ENCODE assay signal across 8 cellular contexts in the genomic region with DNA sequence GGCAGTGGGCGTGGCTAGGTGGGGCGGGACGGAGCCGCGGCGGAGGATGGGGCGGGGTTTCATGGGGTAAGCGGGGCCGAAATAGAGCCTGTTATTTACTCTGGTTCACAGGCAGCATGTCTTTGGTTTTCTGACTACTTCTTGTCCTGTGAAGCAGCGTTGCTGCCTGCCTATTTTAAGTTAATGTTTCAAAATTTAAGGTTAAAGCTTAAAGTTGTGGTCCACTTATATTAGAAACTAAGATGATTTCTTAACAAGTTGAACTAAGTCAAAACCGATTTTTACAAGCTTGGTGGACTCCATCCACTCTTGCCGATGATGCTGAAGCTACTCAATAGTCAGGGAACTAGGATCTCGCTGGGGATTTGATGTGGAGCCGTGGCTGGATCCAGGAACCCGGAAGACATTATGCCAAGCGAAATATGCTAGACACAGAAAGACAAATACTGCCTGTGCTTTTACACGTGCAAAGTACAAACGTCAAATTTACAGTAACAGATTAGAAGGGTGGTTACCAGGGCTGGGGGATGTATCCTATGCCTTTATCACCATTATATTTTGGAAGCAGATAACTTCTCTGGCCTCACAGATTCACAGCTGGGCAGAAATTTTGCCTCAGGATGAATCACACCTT. TPM values are rescaled to one million over a fixed set of nuclear protein-coding genes. Genes with fewer than 3 reads are reported as not detected.
DNase-seq lines count a peak whose midpoint lies in the region; ATAC-seq and TF ChIP-seq lines count a peak whose summit lies in the region.

No MANE protein-coding gene starts in this region.

- peak overlapping the region; percentile 93 for H3K27ac Mint-ChIP-seq in stimulated activated naive B cell treated with anti-CD40 and anti-IgM and Interleukin-4, amounts not matched to agents 10 μg/mL and 1 μg/mL and 100 μg/mL, for 72 hours

- H3K27me3 Mint-ChIP-seq in stimulated activated naive B cell treated with anti-CD40 and anti-IgM and Interleukin-4, amounts not matched to agents 10 μg/mL and 1 μg/mL and 100 μg/mL, for 72 hours: no peaks in the 10 kb centered on the region

- H3K9me3 Mint-ChIP-seq in stimulated activated naive B cell treated with anti-CD40 and anti-IgM and Interleukin-4, amounts not matched to agents 10 μg/mL and 1 μg/mL and 100 μg/mL, for 72 hours: peaks cover 0 to 4% of the 10 kb centered on the region in 2 donors

- H3K36me3 Mint-ChIP-seq in stimulated activated naive B cell treated with anti-CD40 and anti-IgM and Interleukin-4, amounts not matched to agents 10 μg/mL and 1 μg/mL and 100 μg/mL, for 72 hours: peaks cover under 1 to 33% of the 10 kb centered on the region in 2 donors

- H3K27ac ChIP-seq in SU-DHL-6 (ENCODE audit: low read depth, low read length) (no peak overlapping the region), right cardiac atrium (ENCODE audit: low read length) (peak overlapping the region; percentile 30)

- H3K9ac ChIP-seq in SU-DHL-6 (ENCODE audit: low read length): peak overlapping the region; percentile 34; the same call in 1 of the 2 replicates

- H3K4me2 ChIP-seq in SU-DHL-6 (ENCODE audit: low read depth, low read length, poor library complexity, severe bottlenecking): peak overlapping the region; percentile 48

- H3K36me3 ChIP-seq in SU-DHL-6 (ENCODE audit: low read length): no peaks in the 10 kb centered on the region

- WGBS in right cardiac atrium: 13% methylated on average over 18 of the region's 18 CpGs

- H3K27me3 ChIP-seq in SU-DHL-6 (ENCODE audit: low read length) (no peaks in the 10 kb centered on the region), right cardiac atrium (ENCODE audit: control insufficient read depth, insufficient read depth) (no peaks in the 10 kb centered on the region)

- no peak for ATAC-seq in right cardiac atrium
- no peak for ATAC-seq in stimulated activated naive B cell treated with anti-CD40 and anti-IgM and Interleukin-4, amounts not matched to agents 10 μg/mL and 1 μg/mL and 100 μg/mL, for 72 hours (replicated peaks)
- ATAC-seq in GM21360 (IDR thresholded peaks at IDR 0.05; ENCODE audit: unreplicated experiment): no peak

- DNase-seq in NCI-H1417 (lab: John Stamatoyannopoulos, UW): peak; percentile 52 to 82 (median 61)
- no peak for DNase-seq in NCI-H1417 treated with DMSO at 0.1 percent for 48 hours (lab: John Stamatoyannopoulos, UW)
- no peak for DNase-seq in right cardiac atrium
- no peak for DNase-seq in stimulated activated naive B cell treated with anti-CD40 and anti-IgM and Interleukin-4, amounts not matched to agents 10 μg/mL and 1 μg/mL and 100 μg/mL, for 72 hours
- no peak for DNase-seq in NCI-H1092 treated with DMSO at 0.1 percent for 48 hours (lab: John Stamatoyannopoulos, UW)
- no peak for DNase-seq in amniotic stem cell (lab: John Stamatoyannopoulos, UW)

- H3K9me2 ChIP-seq in SU-DHL-6 (replicated peaks; ENCODE audit: insufficient read depth, low read length): no peaks in the 10 kb centered on the region

- no peak for TF ChIP-seq CTCF in SU-DHL-6 (IDR thresholded peaks at IDR 0.05; ENCODE audit: insufficient read depth, low read length, poor library complexity, severe bottlenecking)

- no peaks in the 10 kb centered on the region for H4K20me1 ChIP-seq in SU-DHL-6 (ENCODE audit: low read depth, low read length)

- intact Hi-C loops in right cardiac atrium (cut with DNase I): no loop called here

- H3K4me1 Mint-ChIP-seq in stimulated activated naive B cell treated with anti-CD40 and anti-IgM and Interleukin-4, amounts not matched to agents 10 μg/mL and 1 μg/mL and 100 μg/mL, for 72 hours: peaks cover 16 to 44% of the 10 kb centered on the region in 2 donors

- H3K4me1 ChIP-seq in right cardiac atrium (ENCODE audit: control insufficient read depth, insufficient read depth, low read length): no peaks in the 10 kb centered on the region

- peaks cover 30% of the 10 kb centered on the region for H3K79me2 ChIP-seq in SU-DHL-6 (ENCODE audit: insufficient read depth, low read length)

- peak overlapping the region; percentile 94 for H2AFZ ChIP-seq in SU-DHL-6 (ENCODE audit: low read depth, low read length, severe bottlenecking)

- H3K4me3 Mint-ChIP-seq in stimulated activated naive B cell treated with anti-CD40 and anti-IgM and Interleukin-4, amounts not matched to agents 10 μg/mL and 1 μg/mL and 100 μg/mL, for 72 hours: peak overlapping the region; percentile 93 to 99

- H3K9me3 ChIP-seq in SU-DHL-6 (ENCODE audit: insufficient read depth, low read length) (peaks cover 4% of the 10 kb centered on the region; the same call in 1 of the 2 replicates), right cardiac atrium (ENCODE audit: control insufficient read depth, low read length) (no peaks in the 10 kb centered on the region)

- H3F3A ChIP-seq in SU-DHL-6 (ENCODE audit: insufficient read depth): peaks cover 4% of the 10 kb centered on the region; the same call in 1 of the 2 replicates

- H3K4me3 ChIP-seq in SU-DHL-6 (ENCODE audit: insufficient read depth, low read length, poor library complexity, severe bottlenecking): peak overlapping the region; percentile 29
- peak overlapping the region; percentile 13 for H3K4me3 ChIP-seq in right cardiac atrium (ENCODE audit: low read length)

RNA-seq across cellular contexts. Expression of a gene that starts 0.5 kb away (rescaled TPM):
- total RNA-seq in right cardiac atrium: 1 to 10 TPM; 5.7 to 8.2 (median 6.6) TPM
- 1.6 TPM for polyA plus RNA-seq in right cardiac atrium

RNA-seq across cellular contexts. Expression of a gene that starts 31.2 kb away (rescaled TPM):
- total RNA-seq in right cardiac atrium: 1 to 10 TPM; 5.6 to 9.4 (median 8.6) TPM
- 3.4 TPM for polyA plus RNA-seq in right cardiac atrium

RNA-seq across cellular contexts. Expression of a gene that starts 44.6 kb away (rescaled TPM):
- 10 to 100 TPM; 11.0 to 17.9 (median 13.1) TPM for total RNA-seq in right cardiac atrium
- 4.7 TPM for polyA plus RNA-seq in right cardiac atrium

RNA-seq across cellular contexts. Expression of a gene that starts 49.7 kb away (rescaled TPM):
- total RNA-seq in right cardiac atrium: 100 to 1,000 TPM; 370 to 446 (median 409) TPM
- polyA plus RNA-seq in right cardiac atrium: 235 TPM

Comparison
In these comparisons a context has a peak if more than half of its experiments do, and no peak if none do; other contexts are left out.
1. DNase-seq: peak in NCI-H1417 (3 of 3); none in NCI-H1417 treated with DMSO at 0.1 percent for 48 hours (single experiment), right cardiac atrium (0 of 3), stimulated activated naive B cell treated with anti-CD40 and anti-IgM and Interleukin-4, amounts not matched to agents 10 μg/mL and 1 μg/mL and 100 μg/mL, for 72 hours (single experiment), NCI-H1092 treated with DMSO at 0.1 percent for 48 hours (single experiment) and amniotic stem cell (single experiment).